23 cellular contexts compared by ENCODE assay signal in genomic region chr7:117065585-117066150, GRCh38.
DNase-seq lines count a peak whose midpoint lies in the region; ATAC-seq and TF ChIP-seq lines count a peak whose summit lies in the region.
"Had no signal": no experiment of that assay in that cellular context is flagged by ENCODE, and none has a peak within 500 bp of the region (broad histone marks: within the 10 kb centered on the region; RNA-seq: fewer than 3 reads in every experiment).

No MANE protein-coding gene starts in this region.

- no peak overlapping the region for H3K27ac ChIP-seq in H9 (ENCODE audit: insufficient read length, low read depth, low read length)
- no peak overlapping the region for H3K27ac ChIP-seq in mesendoderm (ENCODE audit: low read depth, low read length)
- H3K27ac ChIP-seq: A549, HL-60, Peyer's patch, SJSA1 had no signal

- H3K23me2 ChIP-seq in H9 (ENCODE audit: insufficient read length, low read depth, low read length, poor library complexity, severe bottlenecking): no peaks in the 10 kb centered on the region

- peaks cover 14% of the 10 kb centered on the region for H3K4me1 Mint-ChIP-seq in Caco-2 (ENCODE audit: low read depth, unreplicated experiment)
- peaks cover 24 to 31% of the 10 kb centered on the region in 2 experiments for H3K4me1 Mint-ChIP-seq in H9
- peaks cover 26% of the 10 kb centered on the region for H3K4me1 Mint-ChIP-seq in dendritic cell treated with granulocyte-macrophage colony-stimulating factor and Interleukin-4, amounts not matched to agents 40 ng/mL and 50 ng/mL, for 4 days (ENCODE audit: low read depth)

- intact Hi-C loops in Caco-2 (cut with micrococcal nuclease; ENCODE audit: unreplicated experiment): no loop called here
- intact Hi-C loops in dendritic cell treated with granulocyte-macrophage colony-stimulating factor and Interleukin-4, amounts not matched to agents 40 ng/mL and 50 ng/mL, for 4 days (cut with micrococcal nuclease): no loop called here

- H2BK20ac ChIP-seq in H9 (ENCODE audit: low read depth, low read length, poor library complexity, severe bottlenecking): no peak overlapping the region

- H3K4me2 ChIP-seq in H9 (ENCODE audit: insufficient read depth, insufficient read length, low read length): no peak overlapping the region
- no peak overlapping the region for H3K4me2 ChIP-seq in mesendoderm (ENCODE audit: low read length)
- H3K4me2 ChIP-seq: A549 had no signal

- H3K4me1 ChIP-seq in Caco-2 (peaks cover 10% of the 10 kb centered on the region), H9 (ENCODE audit: insufficient read depth, low read length) (peaks cover 4% of the 10 kb centered on the region; the same call in 1 of the 2 replicates), mesendoderm (ENCODE audit: control insufficient read depth, low read depth, low read length) (no peaks in the 10 kb centered on the region)
- H3K4me1 ChIP-seq: Peyer's patch had no signal

- WGBS in H9 (ENCODE audit: extremely low coverage, insufficient read length, low lambda C conversion rate): no CpG with 5 or more reads among the region's 3 CpGs
- WGBS in mesendoderm (ENCODE audit: extremely low coverage, insufficient coverage, low lambda C conversion rate): no CpG with 5 or more reads among the region's 3 CpGs

- H3K4me3 Mint-ChIP-seq in Caco-2 (ENCODE audit: unreplicated experiment) (no peak overlapping the region), H9 (no peak overlapping the region)
- H3K4me3 Mint-ChIP-seq in dendritic cell treated with granulocyte-macrophage colony-stimulating factor and Interleukin-4, amounts not matched to agents 40 ng/mL and 50 ng/mL, for 4 days: no peak overlapping the region

- H3K27ac Mint-ChIP-seq in Caco-2 (ENCODE audit: unreplicated experiment) (peak overlapping the region; percentile 4), H9 (peak overlapping the region; percentile 11 to 62 (median 59); a peak in 6 of 7 replicates)
- H3K27ac Mint-ChIP-seq in dendritic cell treated with granulocyte-macrophage colony-stimulating factor and Interleukin-4, amounts not matched to agents 40 ng/mL and 50 ng/mL, for 4 days: peak overlapping the region; percentile 71

- H3K56ac ChIP-seq in H9 (ENCODE audit: insufficient read length, low read depth, low read length): no peak overlapping the region
- no peak overlapping the region for H3K56ac ChIP-seq in mesendoderm (ENCODE audit: low read length)

- DNase-seq in Caco-2: no peak
- no peak for DNase-seq in H9
- peak; percentile 85 for DNase-seq in mesendoderm
- no peak for DNase-seq in AG08395 (ENCODE audit: low spot score)
- DNase-seq in NCI-H748 (lab: John Stamatoyannopoulos, UW; ENCODE audit: unreplicated experiment): no peak
- DNase-seq: C1 segment of cervical spinal cord, DMS79, GOT3, IMR-90, Kasumi-1, MM.1S, NCI-H1092, NCI-H146, NCI-H2029 treated with DMSO at 0.1 percent for 48 hours, NCI-H2171, NCI-H526, Peyer's patch had no signal

- no peak overlapping the region for H3K9ac ChIP-seq in H9 (ENCODE audit: extremely low read depth, insufficient read length, low read length)
- no peak overlapping the region for H3K9ac ChIP-seq in mesendoderm (ENCODE audit: low read length)

- H3K23ac ChIP-seq in H9 (ENCODE audit: insufficient read length, low read depth, low read length): no peak overlapping the region
- H3K23ac ChIP-seq in mesendoderm (ENCODE audit: low read length): no peak overlapping the region

- POLR2A ChIA-PET in Caco-2 (lab: Charles Lee): no interaction called here

- no peak overlapping the region for H3K14ac ChIP-seq in H9 (ENCODE audit: insufficient read depth, low read length)

- TF ChIP-seq CTCF in Caco-2 (IDR thresholded peaks at IDR 0.05; ENCODE audit: insufficient read depth in 1 of 2, low read depth in 1 of 2, low read length in 1 of 2, severe bottlenecking in 1 of 2, unreplicated experiment in 1 of 2) (no peak), H9 (conservative IDR thresholded peaks at IDR 0.05) (no peak)

- H3T11ph ChIP-seq in H9 (ENCODE audit: low read length): no peak overlapping the region

- BruUV-seq in Caco-2 (replicated peaks; lab: Mats Ljungman, UMichigan): no TSS peak

- H2BK5ac ChIP-seq in H9 (ENCODE audit: insufficient read length, low read length): no peak overlapping the region
- no peak overlapping the region for H2BK5ac ChIP-seq in mesendoderm (ENCODE audit: low read length)

- H2BK12ac ChIP-seq in H9 (ENCODE audit: insufficient read length, low read depth, low read length): no peak overlapping the region

- H3K4me3 ChIP-seq in Caco-2 (ENCODE audit: low read depth, low read length) (no peak overlapping the region), mesendoderm (ENCODE audit: low read length) (no peak overlapping the region)
- H3K4me3 ChIP-seq: A549, Peyer's patch, SJSA1 had no signal

- H2BK15ac ChIP-seq in H9 (ENCODE audit: low read depth, low read length): no peak overlapping the region
- no peak overlapping the region for H2BK15ac ChIP-seq in mesendoderm (replicated peaks; ENCODE audit: low read depth)

- no peak overlapping the region for H2AFZ ChIP-seq in H9 (ENCODE audit: low read length)

- H3K79me2 ChIP-seq in H9 (ENCODE audit: insufficient read depth, low read length) (no peaks in the 10 kb centered on the region), mesendoderm (ENCODE audit: control insufficient read depth, insufficient read depth, low read length) (no peaks in the 10 kb centered on the region)

- H4K5ac ChIP-seq in H9 (ENCODE audit: insufficient read length, low read depth, low read length) (no peak overlapping the region), mesendoderm (ENCODE audit: low read length) (no peak overlapping the region)

- H4K91ac ChIP-seq in H9 (ENCODE audit: insufficient read length, low read depth, low read length): no peak overlapping the region

- H3K36me3 ChIP-seq in Caco-2 (ENCODE audit: control insufficient read depth, insufficient read depth, low read length) (no peaks in the 10 kb centered on the region), mesendoderm (ENCODE audit: control insufficient read depth, insufficient read depth, low read length) (no peaks in the 10 kb centered on the region)
- H3K36me3 ChIP-seq: Peyer's patch, SJSA1 had no signal

- no peak overlapping the region for H3K18ac ChIP-seq in H9 (ENCODE audit: insufficient read length, low read depth, low read length)
- H3K18ac ChIP-seq in mesendoderm (ENCODE audit: low read length): no peak overlapping the region

- H3K79me1 ChIP-seq in H9 (ENCODE audit: insufficient read depth, low read depth, low read length, poor library complexity, severe bottlenecking) (no peaks in the 10 kb centered on the region), mesendoderm (ENCODE audit: low read length) (no peaks in the 10 kb centered on the region)

- H3K9me3 Mint-ChIP-seq in Caco-2 (ENCODE audit: unreplicated experiment) (no peaks in the 10 kb centered on the region), H9 (no peaks in the 10 kb centered on the region)
- H3K9me3 Mint-ChIP-seq in dendritic cell treated with granulocyte-macrophage colony-stimulating factor and Interleukin-4, amounts not matched to agents 40 ng/mL and 50 ng/mL, for 4 days: no peaks in the 10 kb centered on the region

- H3K27me3 ChIP-seq in Caco-2 (replicated peaks; ENCODE audit: control insufficient read depth, insufficient read depth, low read length) (no peaks in the 10 kb centered on the region), H9 (ENCODE audit: insufficient read depth, low read length) (no peaks in the 10 kb centered on the region), mesendoderm (ENCODE audit: insufficient read depth, low read length, poor library complexity) (no peaks in the 10 kb centered on the region)
- H3K27me3 ChIP-seq: Peyer's patch, SJSA1 had no signal

- no peaks in the 10 kb centered on the region for H4K20me1 ChIP-seq in H9 (ENCODE audit: control insufficient read depth, insufficient read depth, insufficient read length)

- H2AK5ac ChIP-seq in H9 (ENCODE audit: insufficient read length, low read length) (no peak overlapping the region), mesendoderm (ENCODE audit: low read length) (no peak overlapping the region)

- H3K36me3 Mint-ChIP-seq in Caco-2 (ENCODE audit: insufficient read depth, unreplicated experiment) (no peaks in the 10 kb centered on the region), H9 (ENCODE audit: insufficient read depth in 1 of 3, low read depth in 3 of 3) (no peaks in the 10 kb centered on the region)
- H3K36me3 Mint-ChIP-seq in dendritic cell treated with granulocyte-macrophage colony-stimulating factor and Interleukin-4, amounts not matched to agents 40 ng/mL and 50 ng/mL, for 4 days (ENCODE audit: low read depth): no peaks in the 10 kb centered on the region

- no peak overlapping the region for H2BK120ac ChIP-seq in H9 (ENCODE audit: low read depth, low read length, poor library complexity, severe bottlenecking)
- H2BK120ac ChIP-seq in mesendoderm (ENCODE audit: low read depth, low read length): no peak overlapping the region

- H3K9me3 ChIP-seq in Caco-2: no peaks in the 10 kb centered on the region
- H3K9me3 ChIP-seq in H9 (ENCODE audit: control insufficient read depth, low read depth, low read length): no peaks in the 10 kb centered on the region
- H3K9me3 ChIP-seq: A549, Peyer's patch, SJSA1 had no signal

- no peaks in the 10 kb centered on the region for H3K27me3 Mint-ChIP-seq in Caco-2 (ENCODE audit: insufficient read depth, unreplicated experiment)
- H3K27me3 Mint-ChIP-seq in H9 (ENCODE audit: low read depth): no peaks in the 10 kb centered on the region
- no peaks in the 10 kb centered on the region for H3K27me3 Mint-ChIP-seq in dendritic cell treated with granulocyte-macrophage colony-stimulating factor and Interleukin-4, amounts not matched to agents 40 ng/mL and 50 ng/mL, for 4 days

- H4K8ac ChIP-seq in H9 (replicated peaks; ENCODE audit: insufficient read length, low read depth, low read length): no peak overlapping the region
- peak overlapping the region; percentile 76 for H4K8ac ChIP-seq in mesendoderm (ENCODE audit: low read depth, low read length)

- no peak for ATAC-seq in HG03520 (IDR thresholded peaks at IDR 0.05; ENCODE audit: unreplicated experiment)
- no peak for ATAC-seq in GM19463 (IDR thresholded peaks at IDR 0.05; ENCODE audit: unreplicated experiment)
- ATAC-seq: A549 had no signal

- CTCF ChIA-PET in Caco-2 (lab: Charles Lee): no interaction called here

- no peak overlapping the region for H3K4ac ChIP-seq in H9 (ENCODE audit: low read depth, low read length)
- H3K4ac ChIP-seq in mesendoderm (ENCODE audit: low read depth, low read length): no peak overlapping the region

Comparison
In these comparisons a context has a peak if more than half of its experiments do, and no peak if none do; other contexts are left out.
1. H3K27ac Mint-ChIP-seq: peak in every context shown above with its lines; median percentile 71 in dendritic cell treated with granulocyte-macrophage colony-stimulating factor and Interleukin-4, amounts not matched to agents 40 ng/mL and 50 ng/mL, for 4 days; 59 in H9; 4 in Caco-2.